Comparison of ENCODE assay signal across 21 cellular contexts in the genomic region with DNA sequence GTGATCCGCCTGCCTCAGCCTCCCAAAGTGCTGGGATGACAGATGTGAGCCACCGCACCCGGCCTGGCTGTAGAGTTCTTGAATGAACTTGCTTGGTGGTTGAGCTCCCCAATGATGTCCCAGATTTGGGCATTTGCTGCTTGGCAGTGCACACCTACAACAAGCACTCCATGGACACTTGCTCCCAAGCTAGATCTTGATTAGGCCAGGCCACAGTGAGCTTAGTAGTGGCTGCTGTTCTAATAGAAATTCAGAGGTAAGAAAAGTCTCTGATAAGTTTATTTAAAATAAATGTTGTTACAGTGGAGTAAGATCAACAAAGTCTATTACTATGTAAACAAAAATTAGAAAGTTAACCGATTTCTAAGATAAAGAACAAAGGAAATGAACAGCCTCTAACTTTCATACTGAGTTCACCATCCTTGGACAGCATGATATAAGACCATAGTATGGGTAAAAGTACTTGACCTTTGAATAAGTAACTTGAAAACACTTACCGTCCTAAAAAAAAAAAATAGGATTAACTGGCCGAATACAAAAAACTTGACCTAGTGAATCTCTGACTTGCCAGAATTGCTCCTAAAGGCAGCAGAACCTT. TPM values are rescaled to one million over a fixed set of nuclear protein-coding genes. Genes with fewer than 3 reads are reported as not detected.
DNase-seq lines count a peak whose midpoint lies in the region; ATAC-seq, FAIRE-seq and TF ChIP-seq lines count a peak whose summit lies in the region.
"Had no signal": no experiment of that assay in that cellular context is flagged by ENCODE, and none has a peak within 500 bp of the region (broad histone marks: within the 10 kb centered on the region; RNA-seq: fewer than 3 reads in every experiment).

No MANE protein-coding gene starts in this region.

- no peaks in the 10 kb centered on the region for H3K9me3 ChIP-seq in pancreas
- H3K9me3 ChIP-seq: MG63 had no signal

- H3K27me3 ChIP-seq in pancreas (no peaks in the 10 kb centered on the region), dorsolateral prefrontal cortex (no peaks in the 10 kb centered on the region)
- H3K27me3 ChIP-seq: MG63 had no signal

- peaks cover 1% of the 10 kb centered on the region for H3K36me3 Mint-ChIP-seq in activated naive CD4-positive, alpha-beta T cell treated with anti-CD3 and anti-CD28 coated beads, Interleukin-2, amount 50 U/mL, for 24 hours

- H3K4me3 Mint-ChIP-seq in activated naive CD4-positive, alpha-beta T cell treated with anti-CD3 and anti-CD28 coated beads, Interleukin-2, amount 50 U/mL, for 24 hours, result no peak overlapping the region
- H3K4me3 Mint-ChIP-seq: CD8-positive, alpha-beta T cell had no signal

- peak overlapping the region; percentile 55 to 79 (median 66) for H3K27ac ChIP-seq in pancreas
- no peak overlapping the region for H3K27ac ChIP-seq in dorsolateral prefrontal cortex
- H3K27ac ChIP-seq: PC-9 had no signal

- ATAC-seq in left lobe of liver (peak; percentile 13), pancreas (peak; percentile 25 to 61 (median 50)), SK-N-SH treated with all-trans-retinoic acid at 6 μM for 48 hours (no peak), HG03095 (IDR thresholded peaks at IDR 0.05; ENCODE audit: unreplicated experiment) (no peak)
- ATAC-seq: CD8-positive, alpha-beta T cell had no signal

- DNase-seq in activated naive CD4-positive, alpha-beta T cell treated with anti-CD3 and anti-CD28 coated beads, Interleukin-2, amount 50 U/mL, for 16 hours, result no peak
- DNase-seq in left lobe of liver (ENCODE audit: low spot score) (no peak), pancreas (peak in 1 of 6 donors; percentile 41), DMS79 treated with DMSO at 0.1 percent for 48 hours (lab: John Stamatoyannopoulos, UW) (no peak), dorsolateral prefrontal cortex (no peak)
- DNase-seq: CD8-positive, alpha-beta T cell; GF-D8; Karpas-422; MG63; NCI-H1092 treated with DMSO at 0.1 percent for 48 hours; NCI-H510A treated with DMSO at 0.1 percent for 48 hours; PC-9 had no signal

- FAIRE-seq in pancreas (lab: Jason Lieb, UNC), result no peak
- FAIRE-seq: D721Med, GM12891, H1 had no signal

- H3K4me1 Mint-ChIP-seq in activated naive CD4-positive, alpha-beta T cell treated with anti-CD3 and anti-CD28 coated beads, Interleukin-2, amount 50 U/mL, for 24 hours, result peaks cover 3% of the 10 kb centered on the region

- peaks cover 0 to 10% (median 0%) of the 10 kb centered on the region in 3 donors for H3K36me3 ChIP-seq in pancreas
- H3K36me3 ChIP-seq: MG63 had no signal

- intact Hi-C loops in pancreas (cut with DNase I), result no loop called here
- intact Hi-C loops in dorsolateral prefrontal cortex (cut with DNase I), result no loop called here

- H3K4me3 ChIP-seq in pancreas (peak overlapping the region; percentile 24 to 50 (median 42)), dorsolateral prefrontal cortex (no peak overlapping the region)
- H3K4me3 ChIP-seq: MG63, PC-9 had no signal

- no peaks in the 10 kb centered on the region for H3K9me3 Mint-ChIP-seq in activated naive CD4-positive, alpha-beta T cell treated with anti-CD3 and anti-CD28 coated beads, Interleukin-2, amount 50 U/mL, for 24 hours
- H3K9me3 Mint-ChIP-seq: CD8-positive, alpha-beta T cell had no signal

- peak overlapping the region; percentile 46 for H3K27ac Mint-ChIP-seq in activated naive CD4-positive, alpha-beta T cell treated with anti-CD3 and anti-CD28 coated beads, Interleukin-2, amount 50 U/mL, for 24 hours
- H3K27ac Mint-ChIP-seq: CD8-positive, alpha-beta T cell had no signal

- WGBS in pancreas, 2 donors, result 23 to 25% methylated on average over 6 of the region's 6 CpGs

- TF ChIP-seq CTCF in pancreas (IDR thresholded peaks at IDR 0.05) (no peak), dorsolateral prefrontal cortex (IDR thresholded peaks at IDR 0.05 in 54 of 56, conservative IDR thresholded peaks at IDR 0.05 in 2 of 56; ENCODE audit: low read depth in 1 of 56, partially characterized antibody in 56 of 56) (no peak)

- peaks cover 7 to 15% (median 11%) of the 10 kb centered on the region in 3 donors for H3K4me1 ChIP-seq in pancreas

- H3K27me3 Mint-ChIP-seq in activated naive CD4-positive, alpha-beta T cell treated with anti-CD3 and anti-CD28 coated beads, Interleukin-2, amount 50 U/mL, for 24 hours, result no peaks in the 10 kb centered on the region

TF ChIP-seq in SK-N-SH treated with all-trans-retinoic acid at 6 μM for 48 hours, 23 proteins besides CTCF, POLR2A, EP300 and RAD21:
- TF ChIP-seq, protein P1, sequence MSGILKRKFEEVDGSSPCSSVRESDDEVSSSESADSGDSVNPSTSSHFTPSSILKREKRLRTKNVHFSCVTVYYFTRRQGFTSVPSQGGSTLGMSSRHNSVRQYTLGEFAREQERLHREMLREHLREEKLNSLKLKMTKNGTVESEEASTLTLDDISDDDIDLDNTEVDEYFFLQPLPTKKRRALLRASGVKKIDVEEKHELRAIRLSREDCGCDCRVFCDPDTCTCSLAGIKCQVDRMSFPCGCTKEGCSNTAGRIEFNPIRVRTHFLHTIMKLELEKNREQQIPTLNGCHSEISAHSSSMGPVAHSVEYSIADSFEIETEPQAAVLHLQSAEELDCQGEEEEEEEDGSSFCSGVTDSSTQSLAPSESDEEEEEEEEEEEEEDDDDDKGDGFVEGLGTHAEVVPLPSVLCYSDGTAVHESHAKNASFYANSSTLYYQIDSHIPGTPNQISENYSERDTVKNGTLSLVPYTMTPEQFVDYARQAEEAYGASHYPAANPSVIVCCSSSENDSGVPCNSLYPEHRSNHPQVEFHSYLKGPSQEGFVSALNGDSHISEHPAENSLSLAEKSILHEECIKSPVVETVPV (CRISPR knock-in tag; IDR thresholded peaks at IDR 0.05), result no peak
- TF ChIP-seq CSDC2 (CRISPR knock-in tag; IDR thresholded peaks at IDR 0.05) (no peak), BACH2 (CRISPR knock-in tag; IDR thresholded peaks at IDR 0.05; ENCODE audit: borderline replicate concordance) (no peak), TCF4 (CRISPR knock-in tag; IDR thresholded peaks at IDR 0.05; ENCODE audit: borderline replicate concordance) (no peak)

RNA-seq across cellular contexts. Expression of a gene that starts 1.0 kb away (rescaled TPM):
- 3.1 TPM for total RNA-seq in left lobe of liver
- 10 to 100 TPM; 13.7 to 94.7 (median 45.4) TPM for total RNA-seq in pancreas
- polyA plus RNA-seq in pancreas, result 10 to 100 TPM in 1 of 2 donors, 1 to 10 TPM in 1; 5.2 to 45.5 TPM
- 1 to 10 TPM in 60 of 120 experiments, under 1 TPM in 32, not detected in 28; 0.57 to 3.4 (median 1.3) TPM for total RNA-seq in dorsolateral prefrontal cortex
- total RNA-seq: A172, Daoy, H1 had no signal
- polyA plus RNA-seq: BJ, H1 had no signal

RNA-seq across cellular contexts. Expression of a gene that starts 11.1 kb away (rescaled TPM):
- total RNA-seq in left lobe of liver, result 8.1 TPM
- 1 to 10 TPM; 4.7 to 9.4 (median 7.1) TPM for total RNA-seq in pancreas
- polyA plus RNA-seq in pancreas, result 1 to 10 TPM; 6.7 to 8.0 TPM
- 10 to 100 TPM in 97 of 120 experiments, 1 to 10 TPM in 23; 7.2 to 21.6 (median 12.4) TPM for total RNA-seq in dorsolateral prefrontal cortex

RNA-seq across cellular contexts. Expression of a gene that starts 11.3 kb away (rescaled TPM):
- total RNA-seq in left lobe of liver (27.8 TPM), pancreas (10 to 100 TPM; 16.2 to 29.0 (median 23.0) TPM), dorsolateral prefrontal cortex (10 to 100 TPM; 30.0 to 57.6 (median 41.0) TPM)
- polyA plus RNA-seq in pancreas, result 10 to 100 TPM; 18.8 to 21.0 TPM

RNA-seq across cellular contexts. Expression of a gene that starts 20.2 kb away (rescaled TPM):
- 22.0 TPM for total RNA-seq in left lobe of liver
- total RNA-seq in pancreas, result 10 to 100 TPM in 1 of 6 donors, 1 to 10 TPM in 5; 3.1 to 14.0 (median 7.7) TPM
- polyA plus RNA-seq in pancreas, result 1 to 10 TPM; 2.2 to 4.6 TPM
- 10 to 100 TPM in 18 of 120 experiments, 1 to 10 TPM in 102; 3.5 to 17.7 (median 8.1) TPM for total RNA-seq in dorsolateral prefrontal cortex

RNA-seq across cellular contexts. Expression of a gene that starts 35.2 kb away (rescaled TPM):
- total RNA-seq in left lobe of liver, result 12.0 TPM
- 10 to 100 TPM; 14.9 to 21.5 (median 16.1) TPM for total RNA-seq in pancreas
- 10 to 100 TPM; 10.8 to 11.3 TPM for polyA plus RNA-seq in pancreas
- 100 to 1,000 TPM in 4 of 120 experiments, 10 to 100 TPM in 116; 46.4 to 105 (median 75.6) TPM for total RNA-seq in dorsolateral prefrontal cortex

Comparison
In these comparisons a context has a peak if more than half of its experiments do, and no peak if none do; other contexts are left out.
1. ATAC-seq: peak in left lobe of liver (single experiment) and pancreas (4 of 4); none in SK-N-SH treated with all-trans-retinoic acid at 6 μM for 48 hours (single experiment) and HG03095 (single experiment).
2. H3K27ac ChIP-seq: peak in pancreas (4 of 4); none in dorsolateral prefrontal cortex (0 of 59).
3. H3K4me3 ChIP-seq: peak in pancreas (4 of 4); none in dorsolateral prefrontal cortex (0 of 59).